Comparison of ENCODE assay signal across 11 cellular contexts in genomic region chr5:160843240-160843639, GRCh38. TPM values are rescaled to one million over a fixed set of nuclear protein-coding genes. Genes with fewer than 3 reads are reported as not detected.
DNase-seq lines count a peak whose midpoint lies in the region; ATAC-seq and TF ChIP-seq lines count a peak whose summit lies in the region.
"Had no signal": no experiment of that assay in that cellular context is flagged by ENCODE, and none has a peak within 500 bp of the region (broad histone marks: within the 10 kb centered on the region; RNA-seq: fewer than 3 reads in every experiment).

No MANE protein-coding gene starts in this region.

- H3K9me2 ChIP-seq in DOHH2 (replicated peaks; ENCODE audit: control insufficient read depth, low read length) = no peaks in the 10 kb centered on the region

- DNase-seq in NCI-H774 (lab: John Stamatoyannopoulos, UW) = peak; percentile 22
- DNase-seq in NCI-H446 treated with DMSO at 0.1 percent for 48 hours (lab: John Stamatoyannopoulos, UW) = no peak
- DNase-seq in glutamatergic neuron = no peak
- DNase-seq in RWPE1 (ENCODE audit: low spot score) = no peak
- no peak for DNase-seq in mesenteric fat pad (ENCODE audit: low spot score)
- DNase-seq: naive thymus-derived CD8-positive, alpha-beta T cell had no signal

- POLR2A ChIA-PET in RWPE1 (lab: Yijun Ruan, JAX; ENCODE audit: low non-redundant PET) = no interaction called here

- CTCF ChIA-PET in RWPE1 (lab: Yijun Ruan, JAX) = interaction anchor here (0.6 to 0.9 kb wide), 2 partner anchors 8 to 19 kb away, joined by 3 to 4 read pairs; no protein-coding TSS in a partner anchor

- no peaks in the 10 kb centered on the region for H3K36me3 ChIP-seq in DOHH2 (ENCODE audit: control insufficient read depth, low read length)

- peak; percentile 94 for ATAC-seq in GM19372 (IDR thresholded peaks at IDR 0.05; ENCODE audit: low read depth, unreplicated experiment)
- peak; percentile 86 for ATAC-seq in HG03039 (IDR thresholded peaks at IDR 0.05; ENCODE audit: unreplicated experiment)
- ATAC-seq: naive thymus-derived CD8-positive, alpha-beta T cell had no signal

- H3K27ac Mint-ChIP-seq in glutamatergic neuron (ENCODE audit: unreplicated experiment) = no peak overlapping the region
- H3K27ac Mint-ChIP-seq: activated naive CD4-positive, alpha-beta T cell treated with anti-CD3 and anti-CD28 coated beads, Interleukin-2, amount 50 U/mL, for 24 hours; IgD-negative memory B cell; naive thymus-derived CD8-positive, alpha-beta T cell had no signal

- no peaks in the 10 kb centered on the region for H3K27me3 Mint-ChIP-seq in glutamatergic neuron (ENCODE audit: unreplicated experiment)
- H3K27me3 Mint-ChIP-seq: activated naive CD4-positive, alpha-beta T cell treated with anti-CD3 and anti-CD28 coated beads, Interleukin-2, amount 50 U/mL, for 24 hours; IgD-negative memory B cell had no signal

- H3K4me3 Mint-ChIP-seq in glutamatergic neuron (ENCODE audit: unreplicated experiment) = no peak overlapping the region
- H3K4me3 Mint-ChIP-seq: activated naive CD4-positive, alpha-beta T cell treated with anti-CD3 and anti-CD28 coated beads, Interleukin-2, amount 50 U/mL, for 24 hours had no signal

- H3K36me3 Mint-ChIP-seq in glutamatergic neuron (ENCODE audit: unreplicated experiment) = no peaks in the 10 kb centered on the region
- H3K36me3 Mint-ChIP-seq: activated naive CD4-positive, alpha-beta T cell treated with anti-CD3 and anti-CD28 coated beads, Interleukin-2, amount 50 U/mL, for 24 hours; IgD-negative memory B cell; naive thymus-derived CD8-positive, alpha-beta T cell had no signal

- H3K27ac ChIP-seq in DOHH2 (ENCODE audit: low read depth, low read length) = no peak overlapping the region
- H3K27ac ChIP-seq in RWPE1 = no peak overlapping the region

- no peaks in the 10 kb centered on the region for H3F3A ChIP-seq in DOHH2 (ENCODE audit: control insufficient read depth, insufficient read depth)

- H3K4me1 Mint-ChIP-seq in glutamatergic neuron (ENCODE audit: low read depth, unreplicated experiment) = no peaks in the 10 kb centered on the region
- H3K4me1 Mint-ChIP-seq: activated naive CD4-positive, alpha-beta T cell treated with anti-CD3 and anti-CD28 coated beads, Interleukin-2, amount 50 U/mL, for 24 hours had no signal

- H3K9me3 Mint-ChIP-seq in glutamatergic neuron (ENCODE audit: unreplicated experiment) = peaks cover 1% of the 10 kb centered on the region
- H3K9me3 Mint-ChIP-seq: naive thymus-derived CD8-positive, alpha-beta T cell had no signal

- no peaks in the 10 kb centered on the region for H3K79me2 ChIP-seq in DOHH2 (ENCODE audit: control insufficient read depth, low read length)

- peak overlapping the region; percentile 52 for H3K4me2 ChIP-seq in DOHH2 (ENCODE audit: low read length)

- no peaks in the 10 kb centered on the region for H4K20me1 ChIP-seq in DOHH2 (ENCODE audit: control insufficient read depth, insufficient read depth, low read depth, low read length)

- TF ChIP-seq CTCF in DOHH2 (IDR thresholded peaks at IDR 0.05; ENCODE audit: low read depth, low read length, poor library complexity, severe bottlenecking) (no peak), glutamatergic neuron (IDR thresholded peaks at IDR 0.05; ENCODE audit: partially characterized antibody, unreplicated experiment) (no peak), RWPE1 (conservative IDR thresholded peaks at IDR 0.05; ENCODE audit: low read depth) (no peak)

- H3K4me3 ChIP-seq in DOHH2 (ENCODE audit: low read length) = peak overlapping the region; percentile 54

- H3K27me3 ChIP-seq in DOHH2 (ENCODE audit: control insufficient read depth, low read length) = 0 out of 2 replicates have a peak, but pooled peaks cover 3% of the 10 kb centered on the region

- H3K4me1 ChIP-seq in DOHH2 (ENCODE audit: control insufficient read depth, low read length) = peaks cover 10% of the 10 kb centered on the region

- no peaks in the 10 kb centered on the region for H3K9me3 ChIP-seq in DOHH2 (ENCODE audit: control insufficient read depth, insufficient read depth, low read length)

RNA-seq across cellular contexts. Expression of gene ATP10B, which starts 8.8 kb away (rescaled TPM):
- total RNA-seq in glutamatergic neuron (ENCODE audit: unreplicated experiment) (not detected), mesenteric fat pad (0.42 TPM)
- total RNA-seq: naive thymus-derived CD8-positive, alpha-beta T cell had no signal
